Comparison of ENCODE assay signal across 11 cellular contexts in the genomic region with DNA sequence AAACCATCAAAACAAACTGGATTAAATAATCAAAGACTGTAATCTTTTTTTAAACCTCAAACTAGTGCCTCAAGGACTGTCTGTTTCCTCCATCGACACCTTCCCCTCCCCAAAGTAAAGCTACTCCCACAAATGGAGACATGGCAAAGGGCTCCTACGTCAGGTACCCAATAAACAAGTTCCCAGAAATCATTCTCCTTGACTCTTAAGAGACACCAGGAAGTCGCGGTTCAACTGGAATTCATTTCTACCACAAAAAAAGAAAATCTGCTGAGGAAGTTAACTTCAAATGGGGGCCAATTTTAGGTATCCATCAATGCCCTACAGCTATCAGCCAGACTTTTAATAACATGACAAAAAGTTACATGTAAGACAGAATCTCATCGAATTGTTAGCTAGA. TPM values are rescaled to one million over a fixed set of nuclear protein-coding genes. Genes with fewer than 3 reads are reported as not detected.
DNase-seq lines count a peak whose midpoint lies in the region; ATAC-seq and TF ChIP-seq lines count a peak whose summit lies in the region.
"Had no signal": no experiment of that assay in that cellular context is flagged by ENCODE, and none has a peak within 500 bp of the region (broad histone marks: within the 10 kb centered on the region; RNA-seq: fewer than 3 reads in every experiment).

No MANE protein-coding gene starts in this region.

- H3K36me3 Mint-ChIP-seq in stimulated activated naive CD8-positive, alpha-beta T cell treated with anti-CD3 and anti-CD28 coated beads, Interleukin-15, Interleukin-2, amounts not matched to agents 100 ng/mL and 50 ng/mL, for 24 hours (ENCODE audit: low read depth): peaks cover 58% of the 10 kb centered on the region
- peaks cover 58% of the 10 kb centered on the region for H3K36me3 Mint-ChIP-seq in activated B cell treated with CpG ODN at 0.5 μM for 24 hours (ENCODE audit: low read depth)

- POLR2A ChIA-PET in activated B cell treated with CpG ODN at 0.5 μM for 24 hours (lab: Charles Lee): no interaction called here

- H3K27me3 Mint-ChIP-seq in stimulated activated naive CD8-positive, alpha-beta T cell treated with anti-CD3 and anti-CD28 coated beads, Interleukin-15, Interleukin-2, amounts not matched to agents 100 ng/mL and 50 ng/mL, for 24 hours: no peaks in the 10 kb centered on the region
- H3K27me3 Mint-ChIP-seq in activated B cell treated with CpG ODN at 0.5 μM for 24 hours: no peaks in the 10 kb centered on the region

- no peaks in the 10 kb centered on the region for H3K27me3 ChIP-seq in testis

- peak overlapping the region; percentile 90 for H3K4me3 Mint-ChIP-seq in stimulated activated naive CD8-positive, alpha-beta T cell treated with anti-CD3 and anti-CD28 coated beads, Interleukin-15, Interleukin-2, amounts not matched to agents 100 ng/mL and 50 ng/mL, for 24 hours
- peak overlapping the region; percentile 88 for H3K4me3 Mint-ChIP-seq in activated B cell treated with CpG ODN at 0.5 μM for 24 hours

- CTCF ChIA-PET in activated B cell treated with CpG ODN at 0.5 μM for 24 hours (lab: Charles Lee): no interaction called here

- TF ChIP-seq CTCF in activated B cell treated with CpG ODN at 0.5 μM for 24 hours (IDR thresholded peaks at IDR 0.05) (no peak), fibroblast of the aortic adventitia (IDR thresholded peaks at IDR 0.05; ENCODE audit: insufficient read depth, low read length) (no peak), testis (IDR thresholded peaks at IDR 0.05) (no peak)

- WGBS in testis, 2 donors: 53 to 62% methylated on average over 5 of the region's 5 CpGs

- TF ChIP-seq POLR2A in testis (IDR thresholded peaks at IDR 0.05): no peak

- intact Hi-C loops in activated B cell treated with CpG ODN at 0.5 μM for 24 hours (cut with micrococcal nuclease) (no loop called here), testis (cut with DNase I; ENCODE audit: low total_unique reads) (no loop called here)

- peaks cover 46% of the 10 kb centered on the region for H3K4me1 Mint-ChIP-seq in stimulated activated naive CD8-positive, alpha-beta T cell treated with anti-CD3 and anti-CD28 coated beads, Interleukin-15, Interleukin-2, amounts not matched to agents 100 ng/mL and 50 ng/mL, for 24 hours (ENCODE audit: low read depth)
- peaks cover 29% of the 10 kb centered on the region for H3K4me1 Mint-ChIP-seq in activated B cell treated with CpG ODN at 0.5 μM for 24 hours

- H3K9me3 ChIP-seq in testis: no peaks in the 10 kb centered on the region

- H3K36me3 ChIP-seq in testis (ENCODE audit: low read depth, missing control alignments): no peaks in the 10 kb centered on the region

- H3K27ac Mint-ChIP-seq in stimulated activated naive CD8-positive, alpha-beta T cell treated with anti-CD3 and anti-CD28 coated beads, Interleukin-15, Interleukin-2, amounts not matched to agents 100 ng/mL and 50 ng/mL, for 24 hours: peak overlapping the region; percentile 86
- no peak overlapping the region for H3K27ac Mint-ChIP-seq in activated B cell treated with CpG ODN at 0.5 μM for 24 hours

- no peak for ATAC-seq in stimulated activated naive CD8-positive, alpha-beta T cell treated with anti-CD3 and anti-CD28 coated beads, Interleukin-15, Interleukin-2, amounts not matched to agents 100 U/mL and 50 U/mL, for 24 hours
- no peak for ATAC-seq in activated B cell treated with CpG ODN at 0.5 μM for 24 hours (ENCODE audit: low read depth)
- no peak for ATAC-seq in HG03378 (IDR thresholded peaks at IDR 0.05; ENCODE audit: unreplicated experiment)

- DNase-seq in stimulated activated naive CD8-positive, alpha-beta T cell treated with anti-CD3 and anti-CD28 coated beads, Interleukin-15, Interleukin-2, amounts not matched to agents 100 U/mL and 50 U/mL, for 24 hours: no peak
- DNase-seq in activated B cell treated with CpG ODN at 0.5 μM for 24 hours (no peak), fibroblast of the aortic adventitia (ENCODE audit: low read depth) (no peak), NCI-H345 (lab: John Stamatoyannopoulos, UW) (no peak), H4 (ENCODE audit: low spot score) (no peak), testis (no peak)
- DNase-seq: DMS79 treated with DMSO at 0.1 percent for 48 hours; stimulated activated naive CD4-positive, alpha-beta T cell had no signal

- no peaks in the 10 kb centered on the region for H3K4me1 ChIP-seq in testis

- no peak overlapping the region for H3K27ac ChIP-seq in testis

- peak overlapping the region; percentile 88 for H3K4me3 ChIP-seq in fibroblast of the aortic adventitia (ENCODE audit: low read depth, low read length)
- no peak overlapping the region for H3K4me3 ChIP-seq in testis

- H3K9me3 Mint-ChIP-seq in stimulated activated naive CD8-positive, alpha-beta T cell treated with anti-CD3 and anti-CD28 coated beads, Interleukin-15, Interleukin-2, amounts not matched to agents 100 ng/mL and 50 ng/mL, for 24 hours: no peaks in the 10 kb centered on the region
- no peaks in the 10 kb centered on the region for H3K9me3 Mint-ChIP-seq in activated B cell treated with CpG ODN at 0.5 μM for 24 hours

RNA-seq across cellular contexts. Expression of a gene that starts 2.5 kb away (rescaled TPM):
- 1,509 and 1,643 TPM in 2 replicates for total RNA-seq in activated B cell treated with CpG ODN at 0.5 μM for 24 hours
- total RNA-seq in fibroblast of the aortic adventitia (ENCODE audit: low replicate concordance): 428 and 1,519 TPM in 2 replicates
- total RNA-seq in H4 (2014; rRNA removed; shearing (Covaris generic)): 1,565 and 1,610 TPM in 2 replicates
- total RNA-seq in testis: 100 to 1,000 TPM; 268 to 497 TPM
- 546 TPM for polyA plus RNA-seq in testis (ENCODE audit: insufficient read depth, low read depth, low replicate concordance)

RNA-seq across cellular contexts. Expression of a gene that starts 31.2 kb away (rescaled TPM):
- total RNA-seq in activated B cell treated with CpG ODN at 0.5 μM for 24 hours (not detected in 2 replicates), fibroblast of the aortic adventitia (ENCODE audit: low replicate concordance) (not detected in 2 replicates), testis (100 to 1,000 TPM; 439 to 593 TPM)
- 0.33 and 1.1 TPM in 2 replicates for total RNA-seq in H4 (2014; rRNA removed; shearing (Covaris generic))
- polyA plus RNA-seq in testis (ENCODE audit: insufficient read depth, low read depth, low replicate concordance): 323 TPM
- total RNA-seq: renal cortical epithelial cell had no signal

RNA-seq across cellular contexts. Expression of a gene that starts 35.7 kb away (rescaled TPM):
- total RNA-seq in activated B cell treated with CpG ODN at 0.5 μM for 24 hours (0.91 and 1.1 TPM in 2 replicates), fibroblast of the aortic adventitia (ENCODE audit: low replicate concordance) (9.9 TPM in 1 of 2 replicates, not detected in the other), testis (1 to 10 TPM in 1 of 2 donors, under 1 TPM in 1; 0.74 to 1.6 TPM)
- 8.6 and 13.1 TPM in 2 replicates for total RNA-seq in H4 (2014; rRNA removed; shearing (Covaris generic))
- 1.0 TPM for polyA plus RNA-seq in testis (ENCODE audit: insufficient read depth, low read depth, low replicate concordance)

Comparison
In these comparisons a context has a peak if more than half of its experiments do, and no peak if none do; other contexts are left out.
1. RNA of a gene that starts 31.2 kb away (total RNA-seq): 439 to 593 TPM in testis; 0.33 to 1.1 TPM in H4, not detected in activated B cell treated with CpG ODN at 0.5 μM for 24 hours and not detected in fibroblast of the aortic adventitia; every median in the first group is over 100 times any median in the second.